ENCODE assay signal across 12 cellular contexts in the genomic region with DNA sequence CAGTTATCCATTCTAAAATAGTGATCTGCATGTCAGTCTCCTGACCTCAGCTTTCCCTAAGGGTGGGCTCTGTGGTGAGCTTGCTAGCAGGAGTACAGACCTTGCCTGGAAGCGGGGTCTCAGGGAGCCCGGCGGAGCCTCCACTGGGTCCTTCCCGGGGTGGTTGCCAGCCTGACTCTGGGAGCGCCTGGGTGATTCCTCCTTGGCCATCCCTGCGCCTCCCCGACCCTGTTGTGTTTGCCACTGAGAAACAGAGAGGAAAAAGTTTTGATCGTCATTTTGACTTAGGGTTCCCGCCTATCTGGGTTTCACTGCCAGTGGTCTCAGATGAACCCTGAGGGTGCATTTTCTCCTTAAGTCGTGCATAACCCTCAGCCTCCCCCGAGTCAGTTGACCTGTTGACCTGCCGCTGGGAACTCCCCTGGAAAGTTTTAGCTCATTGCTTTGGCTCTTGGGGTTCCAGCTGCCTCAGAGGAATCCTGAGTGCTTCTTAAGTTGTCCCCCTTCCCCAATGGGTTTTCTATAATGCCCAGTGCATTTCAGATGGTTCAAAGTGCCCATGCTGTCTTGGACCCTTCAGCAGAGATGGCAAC.
DNase-seq lines count a peak whose midpoint lies in the region; ATAC-seq, FAIRE-seq and TF ChIP-seq lines count a peak whose summit lies in the region.
"Had no signal": no experiment of that assay in that cellular context is flagged by ENCODE, and none has a peak within 500 bp of the region (broad histone marks: within the 10 kb centered on the region; RNA-seq: fewer than 3 reads in every experiment).

No MANE protein-coding gene starts in this region.

- H3K4me3 ChIP-seq in gastroesophageal sphincter (no peak overlapping the region), vagina (no peak overlapping the region)
- H3K4me3 ChIP-seq: breast epithelium had no signal

- intact Hi-C loops in vagina (cut with DNase I) = no loop called here

- no peak for FAIRE-seq in frontal cortex (lab: Jason Lieb, UNC)
- FAIRE-seq: D721Med, kidney had no signal

- ATAC-seq in GM19463 (IDR thresholded peaks at IDR 0.05; ENCODE audit: unreplicated experiment) = peak; percentile 19
- peak; percentile 40 for ATAC-seq in HG03439 (IDR thresholded peaks at IDR 0.05; ENCODE audit: unreplicated experiment)
- peak; percentile 11 for ATAC-seq in gastroesophageal sphincter
- ATAC-seq: esophagus mucosa had no signal

- H3K4me1 ChIP-seq in gastroesophageal sphincter (peaks cover 0 to 41% (median 13%) of the 10 kb centered on the region in 3 donors), vagina (no peaks in the 10 kb centered on the region)
- H3K4me1 ChIP-seq: breast epithelium had no signal

- DNase-seq in vagina (ENCODE audit: extremely low spot score in 2 of 2) (no peak), frontal cortex (ENCODE audit: low spot score in 2 of 2) (no peak), NCI-H2107 (lab: John Stamatoyannopoulos, UW) (no peak)
- DNase-seq in activated CD8-positive, alpha-beta memory T cell treated with anti-CD3 and anti-CD28 coated beads, Interleukin-2, amount 50 U/mL, for 4 hours = no peak
- DNase-seq: kidney had no signal

- H3K27me3 ChIP-seq in gastroesophageal sphincter = no peaks in the 10 kb centered on the region
- no peaks in the 10 kb centered on the region for H3K27me3 ChIP-seq in vagina
- H3K27me3 ChIP-seq: breast epithelium had no signal

- no peaks in the 10 kb centered on the region for H3K9me3 ChIP-seq in gastroesophageal sphincter
- no peaks in the 10 kb centered on the region for H3K9me3 ChIP-seq in vagina
- H3K9me3 ChIP-seq: breast epithelium, neutrophil had no signal

- 23 to 80% methylated on average over 1 to 4 of the region's 12 CpGs for WGBS in gastroesophageal sphincter (ENCODE audit: low coverage in 1 of 2), 2 donors

- TF ChIP-seq EP300 in gastroesophageal sphincter (IDR thresholded peaks at IDR 0.05) = no peak

- H3K36me3 ChIP-seq in gastroesophageal sphincter = peaks cover 0 to 80% of the 10 kb centered on the region in 2 donors
- H3K36me3 ChIP-seq in vagina = peaks cover 0 to 16% of the 10 kb centered on the region in 2 donors
- H3K36me3 ChIP-seq: breast epithelium, neutrophil had no signal

- H3K27ac ChIP-seq in gastroesophageal sphincter (peak overlapping the region; percentile 63 to 80 (median 75)), vagina (peak overlapping the region; percentile 37)
- H3K27ac ChIP-seq: neutrophil had no signal

- TF ChIP-seq CTCF in gastroesophageal sphincter (IDR thresholded peaks at IDR 0.05) (no peak), vagina (IDR thresholded peaks at IDR 0.05) (no peak)

- TF ChIP-seq POLR2A in gastroesophageal sphincter (IDR thresholded peaks at IDR 0.05) = no peak
- no peak for TF ChIP-seq POLR2A in vagina (IDR thresholded peaks at IDR 0.05)
